1 cellular context compared by ENCODE assay signal in the genomic region with DNA sequence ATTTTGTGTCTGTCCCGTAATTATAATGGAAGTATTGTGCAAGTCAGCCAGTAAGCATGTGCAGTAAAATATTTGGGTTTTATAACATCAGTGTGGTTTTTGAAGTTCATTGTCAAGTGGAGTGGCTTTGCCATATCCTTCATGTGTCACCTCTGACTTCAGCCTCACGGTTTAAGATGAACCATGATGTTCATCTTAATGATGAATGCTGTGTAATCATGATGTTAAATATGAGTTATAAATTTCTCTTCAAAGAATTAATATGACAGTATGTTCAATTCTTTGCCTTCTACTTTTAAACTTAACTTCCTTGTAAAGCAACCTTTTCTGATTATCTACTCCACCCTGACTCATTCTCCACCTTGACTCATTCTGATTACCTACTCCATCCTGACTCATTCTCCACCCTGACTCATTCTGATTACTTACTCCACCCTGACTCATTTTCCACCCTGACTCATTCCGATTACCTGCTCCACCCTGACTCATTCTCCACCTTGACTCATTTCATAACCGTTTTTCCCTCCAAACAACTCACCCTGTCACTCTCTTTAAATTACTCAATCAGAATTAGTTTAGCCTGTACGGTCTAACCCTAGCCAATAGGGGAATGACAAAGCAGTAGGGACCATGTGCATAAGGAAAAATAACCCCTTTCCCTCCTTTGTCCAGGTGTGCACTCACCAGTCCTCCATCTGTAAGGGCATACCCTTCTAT.
TF ChIP-seq lines count a peak whose summit lies in the region.

No MANE protein-coding gene starts in this region.

TF ChIP-seq in GM12878, 131 proteins besides CTCF, POLR2A, EP300 and RAD21 (continued from another document):
- no peak for TF ChIP-seq ZNF592 (IDR thresholded peaks at IDR 0.05)
- peak in 1 of 2 experiments; percentile 86; a peak in 2 of 4 replicates for TF ChIP-seq ETV6 (conservative IDR thresholded peaks at IDR 0.05 in 1 of 2, IDR thresholded peaks at IDR 0.05 in 1 of 2; ENCODE audit: borderline replicate concordance in 1 of 2, low read depth in 1 of 2)
- no peak for TF ChIP-seq MAX (IDR thresholded peaks at IDR 0.05; ENCODE audit: low read depth, low read length)
- TF ChIP-seq YY1 (IDR thresholded peaks at IDR 0.05; ENCODE audit: low read depth, low read length): no peak
- TF ChIP-seq HDGF (IDR thresholded peaks at IDR 0.05): no peak
- TF ChIP-seq ZBTB4 (CRISPR knock-in tag; IDR thresholded peaks at IDR 0.05): no peak
- no peak for TF ChIP-seq HDAC6 (IDR thresholded peaks at IDR 0.05; ENCODE audit: unreplicated experiment)
- no peak for TF ChIP-seq NFXL1 (IDR thresholded peaks at IDR 0.05; ENCODE audit: borderline replicate concordance)
- peak; percentile 98 for TF ChIP-seq ZBED1 (IDR thresholded peaks at IDR 0.05; ENCODE audit: borderline replicate concordance)
- no peak for TF ChIP-seq TBL1XR1 (IDR thresholded peaks at IDR 0.05; ENCODE audit: low read depth, low read length)
- peak; percentile 30; the same call in 1 of the 2 replicates for TF ChIP-seq ATF3 (IDR thresholded peaks at IDR 0.05; ENCODE audit: borderline replicate concordance, extremely low read depth, low read depth, low read length)
- peak; percentile 95 to 97 for TF ChIP-seq IKZF2 (IDR thresholded peaks at IDR 0.05)
- TF ChIP-seq TAF1 (IDR thresholded peaks at IDR 0.05; ENCODE audit: borderline replicate concordance, low read depth, low read length): no peak
- TF ChIP-seq, protein P1, sequence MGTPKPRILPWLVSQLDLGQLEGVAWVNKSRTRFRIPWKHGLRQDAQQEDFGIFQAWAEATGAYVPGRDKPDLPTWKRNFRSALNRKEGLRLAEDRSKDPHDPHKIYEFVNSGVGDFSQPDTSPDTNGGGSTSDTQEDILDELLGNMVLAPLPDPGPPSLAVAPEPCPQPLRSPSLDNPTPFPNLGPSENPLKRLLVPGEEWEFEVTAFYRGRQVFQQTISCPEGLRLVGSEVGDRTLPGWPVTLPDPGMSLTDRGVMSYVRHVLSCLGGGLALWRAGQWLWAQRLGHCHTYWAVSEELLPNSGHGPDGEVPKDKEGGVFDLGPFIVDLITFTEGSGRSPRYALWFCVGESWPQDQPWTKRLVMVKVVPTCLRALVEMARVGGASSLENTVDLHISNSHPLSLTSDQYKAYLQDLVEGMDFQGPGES (IDR thresholded peaks at IDR 0.05): no peak
- no peak for TF ChIP-seq EGR1 (IDR thresholded peaks at IDR 0.05; ENCODE audit: borderline replicate concordance in 1 of 2, low read depth in 2 of 2, low read length in 2 of 2)
- TF ChIP-seq NFYA (IDR thresholded peaks at IDR 0.05; ENCODE audit: borderline replicate concordance, low read depth, low read length): no peak
- TF ChIP-seq SUPT20H (IDR thresholded peaks at IDR 0.05; ENCODE audit: borderline replicate concordance, control insufficient read depth, low read depth, low read length): no peak
- TF ChIP-seq PBX3 (IDR thresholded peaks at IDR 0.05; ENCODE audit: insufficient replicate concordance, low read depth, low read length): peak; percentile 80
- 0 out of 2 replicates have a peak, but pooled peaks have one; percentile 41 for TF ChIP-seq TCF12 (IDR thresholded peaks at IDR 0.05; ENCODE audit: low read depth, low read length)
- peak; percentile 86 for TF ChIP-seq BMI1 (IDR thresholded peaks at IDR 0.05; ENCODE audit: borderline replicate concordance)
